In genomic region chr12:66092559-66093269, GRCh38 we compare ENCODE assay signal across 1 cellular context.
TF ChIP-seq lines count a peak whose summit lies in the region.

No MANE protein-coding gene starts in this region.

TF ChIP-seq in GM12878, 131 proteins besides CTCF, POLR2A, EP300 and RAD21 (continued from another document):
- TF ChIP-seq BCLAF1 (IDR thresholded peaks at IDR 0.05): no peak
- TF ChIP-seq JUNB (IDR thresholded peaks at IDR 0.05): 0 out of 2 replicates have a peak, but pooled peaks have one; percentile 24
- TF ChIP-seq ZNF24 (IDR thresholded peaks at IDR 0.05): 0 out of 2 replicates have a peak, but pooled peaks have one; percentile 13
- TF ChIP-seq NR2F1 (conservative IDR thresholded peaks at IDR 0.05): no peak
- no peak for TF ChIP-seq SREBF2 (IDR thresholded peaks at IDR 0.05; ENCODE audit: low read length)
- peak; percentile 39; the same call in 1 of the 2 replicates for TF ChIP-seq PKNOX1 (IDR thresholded peaks at IDR 0.05)
- no peak for TF ChIP-seq PBX3 (IDR thresholded peaks at IDR 0.05; ENCODE audit: insufficient replicate concordance, low read depth, low read length)
- no peak for TF ChIP-seq SUZ12 (IDR thresholded peaks at IDR 0.05; ENCODE audit: unreplicated experiment)
